ENCODE assay signal across 15 cellular contexts in genomic region chr5:147439253-147439652, GRCh38.
DNase-seq lines count a peak whose midpoint lies in the region; ATAC-seq and TF ChIP-seq lines count a peak whose summit lies in the region.
"Had no signal": no experiment of that assay in that cellular context is flagged by ENCODE, and none has a peak within 500 bp of the region (broad histone marks: within the 10 kb centered on the region; RNA-seq: fewer than 3 reads in every experiment).

No MANE protein-coding gene starts in this region.

- intact Hi-C loops in Right ventricle myocardium inferior (cut with DNase I) = no loop called here
- intact Hi-C loops in Right ventricle myocardium superior (cut with DNase I) = no loop called here

- TF ChIP-seq CTCF in fibroblast of pulmonary artery (IDR thresholded peaks at IDR 0.05; ENCODE audit: low read length, missing control alignments) = no peak

- no peak for DNase-seq in Right ventricle myocardium inferior (ENCODE audit: missing footprints)
- DNase-seq in Right ventricle myocardium superior = no peak
- DNase-seq in RPMI7951 (ENCODE audit: low read depth) = peak; percentile 79
- DNase-seq in fibroblast of pulmonary artery (ENCODE audit: low read depth) = peak; percentile 49
- no peak for DNase-seq in GF-D8 (lab: John Stamatoyannopoulos, UW)
- no peak for DNase-seq in stimulated activated naive CD4-positive, alpha-beta T cell treated with Interleukin-2 at 50 U/mL for 16 hours (lab: John Stamatoyannopoulos, UW)
- DNase-seq in NCI-H1694 treated with DMSO at 0.1 percent for 48 hours (lab: John Stamatoyannopoulos, UW) = no peak
- DNase-seq in NCI-H345 (lab: John Stamatoyannopoulos, UW) = no peak
- DNase-seq: activated gamma-delta T cell; aorta; left ventricle myocardium inferior; natural killer cell; NCI-H1417 treated with DMSO at 0.1 percent for 48 hours; OCI-M1; stimulated activated CD4-positive, alpha-beta T cell treated with anti-CD3 and anti-CD28 coated beads, Interleukin-1b, Interleukin-23, amount 100 ng/mL, for 48 hours had no signal

- H3K4me3 ChIP-seq in fibroblast of pulmonary artery (replicated peaks; ENCODE audit: low read depth, low read length) = no peak overlapping the region
- H3K4me3 ChIP-seq: left ventricle myocardium inferior had no signal

- ATAC-seq in Right ventricle myocardium inferior = peak; percentile 32
- no peak for ATAC-seq in Right ventricle myocardium superior (ENCODE audit: poor library complexity)
- ATAC-seq: natural killer cell had no signal

Comparison
In these comparisons a context has a peak if more than half of its experiments do, and no peak if none do; other contexts are left out.
1. DNase-seq: peak in RPMI7951 (single experiment) and fibroblast of pulmonary artery (single experiment); none in Right ventricle myocardium inferior (single experiment), Right ventricle myocardium superior (single experiment), GF-D8 (single experiment), stimulated activated naive CD4-positive, alpha-beta T cell treated with Interleukin-2 at 50 U/mL for 16 hours (single experiment), NCI-H1694 treated with DMSO at 0.1 percent for 48 hours (single experiment) and NCI-H345 (single experiment).